ENCODE assay signal across 11 cellular contexts in the genomic region with DNA sequence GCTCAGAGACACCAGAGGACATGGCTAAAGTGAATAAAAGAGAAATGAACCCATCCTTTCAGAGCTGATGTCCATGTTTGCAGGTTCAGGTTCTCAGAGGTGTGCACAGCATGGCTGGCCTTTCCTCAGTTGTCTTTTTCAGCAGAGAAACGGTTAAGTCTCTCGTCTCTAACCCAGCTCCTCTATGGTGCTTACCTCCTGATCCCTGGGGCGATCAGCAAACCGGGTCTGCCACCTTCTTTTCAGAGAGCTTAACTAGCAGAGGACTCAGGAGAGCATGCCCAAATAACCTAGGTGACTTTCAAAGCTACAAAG. TPM values are rescaled to one million over a fixed set of nuclear protein-coding genes. Genes with fewer than 3 reads are reported as not detected.
A peak's percentile ranks its signal among the peaks of the same experiment; 100 is the strongest.
DNase-seq lines count a peak whose midpoint lies in the region; ATAC-seq and TF ChIP-seq lines count a peak whose summit lies in the region.
"Had no signal": no experiment of that assay in that cellular context is flagged by ENCODE, and none has a peak within 500 bp of the region (broad histone marks: within the 10 kb centered on the region; RNA-seq: fewer than 3 reads in every experiment).

No MANE protein-coding gene starts in this region.

- H3K27ac ChIP-seq in muscle layer of duodenum (ENCODE audit: low read length) (peak overlapping the region; percentile 68), uterus (no peak overlapping the region)

- DNase-seq in T1000 (lab: John Stamatoyannopoulos, UW) (peak; percentile 50), left colon (no peak), uterus (no peak)
- DNase-seq in effector CD8-positive, alpha-beta T cell (lab: John Stamatoyannopoulos, UW) = no peak
- DNase-seq: amniotic stem cell, KG1 had no signal

- no peak for TF ChIP-seq CTCF in uterus (IDR thresholded peaks at IDR 0.05)

- H3K4me3 ChIP-seq in GM08714 (ENCODE audit: low read length) (peak overlapping the region; percentile 45; the same call in 1 of the 2 replicates), muscle layer of duodenum (ENCODE audit: low read depth in 1 of 2, low read length in 2 of 2) (no peak overlapping the region), uterus (no peak overlapping the region)

- H3K9me3 ChIP-seq in muscle layer of duodenum (ENCODE audit: control insufficient read depth in 1 of 2, low read length in 2 of 2) = no peaks in the 10 kb centered on the region
- no peaks in the 10 kb centered on the region for H3K9me3 ChIP-seq in uterus

- H3K36me3 ChIP-seq in muscle layer of duodenum (ENCODE audit: control insufficient read depth in 1 of 2, insufficient read depth in 2 of 2, low read length in 2 of 2) (no peaks in the 10 kb centered on the region), uterus (no peaks in the 10 kb centered on the region)

- no peak for TF ChIP-seq POLR2A in uterus (IDR thresholded peaks at IDR 0.05)

- H3K4me1 ChIP-seq in muscle layer of duodenum (ENCODE audit: control insufficient read depth in 1 of 2, insufficient read depth in 2 of 2, low read length in 2 of 2) (peaks cover 0 to 2% of the 10 kb centered on the region in 2 donors), uterus (peaks cover 0 to 4% of the 10 kb centered on the region in 2 donors)

- peak; percentile 27 for ATAC-seq in GM21528 (IDR thresholded peaks at IDR 0.05; ENCODE audit: low FRiP score, unreplicated experiment)
- ATAC-seq in left colon = no peak
- no peak for ATAC-seq in HG02798 (IDR thresholded peaks at IDR 0.05; ENCODE audit: poor library complexity, unreplicated experiment)

- intact Hi-C loops in left colon (cut with DNase I, micrococcal nuclease) (no loop called here), uterus (cut with DNase I; ENCODE audit: low total_unique reads) (no loop called here)

- no peaks in the 10 kb centered on the region for H3K27me3 ChIP-seq in muscle layer of duodenum (ENCODE audit: low read depth, low read length)
- no peaks in the 10 kb centered on the region for H3K27me3 ChIP-seq in uterus

RNA-seq across cellular contexts. Expression of a gene that starts 0.2 kb away (rescaled TPM):
- 1 to 10 TPM in 1 of 2 donors, under 1 TPM in 1; 0.92 to 1.1 TPM for total RNA-seq in left colon
- total RNA-seq in uterus = 1 to 10 TPM in 1 of 4 donors, under 1 TPM in 1, not detected in 2; 0.55 to 4.1 TPM
- total RNA-seq: endothelial cell of umbilical vein had no signal
